Comparison of ENCODE assay signal across 13 cellular contexts in the genomic region with DNA sequence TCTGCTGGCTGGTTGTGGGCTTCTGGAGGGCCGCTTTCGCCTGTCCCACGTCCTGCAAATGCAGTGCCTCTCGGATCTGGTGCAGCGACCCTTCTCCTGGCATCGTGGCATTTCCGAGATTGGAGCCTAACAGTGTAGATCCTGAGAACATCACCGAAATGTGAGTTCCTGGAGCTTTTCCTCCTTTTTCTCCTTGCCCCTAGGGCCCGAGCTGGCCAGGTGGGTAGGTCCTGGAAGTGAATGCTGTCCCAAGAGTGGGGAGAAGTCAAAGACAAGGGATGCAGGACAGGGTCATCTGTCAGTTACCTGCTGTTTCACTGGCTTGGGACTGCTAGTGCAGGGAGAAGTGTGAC. TPM values are rescaled to one million over a fixed set of nuclear protein-coding genes. Genes with fewer than 3 reads are reported as not detected.
DNase-seq lines count a peak whose midpoint lies in the region; TF ChIP-seq lines count a peak whose summit lies in the region.
"Had no signal": no experiment of that assay in that cellular context is flagged by ENCODE, and none has a peak within 500 bp of the region (broad histone marks: within the 10 kb centered on the region; RNA-seq: fewer than 3 reads in every experiment).

No MANE protein-coding gene starts in this region.

- no peak overlapping the region for H3K27ac Mint-ChIP-seq in CD4-positive, alpha-beta memory T cell
- no peak overlapping the region for H3K27ac Mint-ChIP-seq in activated CD4-positive, alpha-beta memory T cell treated with anti-CD3 and anti-CD28 coated beads, Interleukin-2, amount 10 ng/mL, durations not matched to agents 7 days and 5 days
- H3K27ac Mint-ChIP-seq: activated naive CD4-positive, alpha-beta T cell treated with anti-CD3 and anti-CD28 coated beads for 36 hours had no signal

- H3K9me3 ChIP-seq in CD4-positive, alpha-beta memory T cell (ENCODE audit: control insufficient read depth in 1 of 2, low read length in 2 of 2) = no peaks in the 10 kb centered on the region
- H3K9me3 ChIP-seq in iPS DF 6.9 (ENCODE audit: control insufficient read depth, insufficient read depth, low read length) = no peaks in the 10 kb centered on the region
- H3K9me3 ChIP-seq in prostate gland = no peaks in the 10 kb centered on the region
- no peaks in the 10 kb centered on the region for H3K9me3 ChIP-seq in BE2C
- H3K9me3 ChIP-seq: HAP-1 had no signal

- peaks cover 6 to 28% (median 14%) of the 10 kb centered on the region in 4 donors for H3K4me1 Mint-ChIP-seq in CD4-positive, alpha-beta memory T cell
- peaks cover 20% of the 10 kb centered on the region for H3K4me1 Mint-ChIP-seq in activated CD4-positive, alpha-beta memory T cell treated with anti-CD3 and anti-CD28 coated beads, Interleukin-2, amount 10 ng/mL, durations not matched to agents 7 days and 5 days

- no peaks in the 10 kb centered on the region for H3K36me3 ChIP-seq in CD4-positive, alpha-beta memory T cell (ENCODE audit: insufficient read depth, low read length)
- H3K36me3 ChIP-seq in iPS DF 6.9 (ENCODE audit: control insufficient read depth, insufficient read depth, low read length) (no peaks in the 10 kb centered on the region), prostate gland (no peaks in the 10 kb centered on the region), BE2C (no peaks in the 10 kb centered on the region)
- H3K36me3 ChIP-seq: BLaER1 treated with 17β-estradiol and CSF1 and Interleukin-3, amounts not matched to agents 10 nM and 100 nM; HAP-1; WERI-Rb-1 had no signal

- WGBS in iPS DF 6.9 (ENCODE audit: insufficient coverage, insufficient read length) = no CpG with 5 or more reads among the region's 9 CpGs
- 77% methylated on average over 6 of the region's 9 CpGs for WGBS in prostate gland

- H3K4me3 Mint-ChIP-seq in CD4-positive, alpha-beta memory T cell = peak overlapping the region in 5 of 8 donors; percentile 6 to 67 (median 34)
- peak overlapping the region; percentile 50 for H3K4me3 Mint-ChIP-seq in activated CD4-positive, alpha-beta memory T cell treated with anti-CD3 and anti-CD28 coated beads, Interleukin-2, amount 10 ng/mL, durations not matched to agents 7 days and 5 days
- H3K4me3 Mint-ChIP-seq: activated naive CD4-positive, alpha-beta T cell treated with anti-CD3 and anti-CD28 coated beads for 36 hours had no signal

- DNase-seq in CD4-positive, alpha-beta memory T cell = no peak
- DNase-seq in activated CD4-positive, alpha-beta memory T cell treated with anti-CD3 and anti-CD28 coated beads, Interleukin-2, amount 10 ng/mL, durations not matched to agents 7 days and 5 days = no peak
- DNase-seq in iPS DF 6.9 (ENCODE audit: low read depth, low spot score) (no peak), prostate gland (ENCODE audit: low spot score) (no peak), NCI-H82 (lab: John Stamatoyannopoulos, UW) (no peak), hippocampal formation (lab: John Stamatoyannopoulos, UW) (no peak), RKO (ENCODE audit: low spot score) (no peak), BE2C (no peak)
- DNase-seq: activated naive CD4-positive, alpha-beta T cell treated with anti-CD3 and anti-CD28 coated beads for 36 hours; effector CD8-positive, alpha-beta T cell; WERI-Rb-1 had no signal

- CTCF ChIA-PET in CD4-positive, alpha-beta memory T cell (lab: Charles Lee; ENCODE audit: partially characterized antibody) = no interaction called here
- CTCF ChIA-PET in activated CD4-positive, alpha-beta memory T cell treated with anti-CD3 and anti-CD28 coated beads, Interleukin-2, amount 10 ng/mL, durations not matched to agents 7 days and 5 days (lab: Charles Lee) = interaction anchor here (1.1 to 2.5 kb wide), 2 partner anchors 24 to 143 kb away, joined by 3 to 9 read pairs; no protein-coding TSS in a partner anchor

- H3K4me1 ChIP-seq in CD4-positive, alpha-beta memory T cell (ENCODE audit: insufficient read depth, low read length) = peaks cover 22% of the 10 kb centered on the region
- H3K4me1 ChIP-seq in iPS DF 6.9 (ENCODE audit: control insufficient read depth, insufficient read depth, low read length) (0 out of 2 replicates have a peak, but pooled peaks cover 4% of the 10 kb centered on the region), prostate gland (replicated peaks) (peaks cover 2% of the 10 kb centered on the region), BE2C (no peaks in the 10 kb centered on the region)
- H3K4me1 ChIP-seq: HAP-1 had no signal

- H3K9me3 Mint-ChIP-seq in CD4-positive, alpha-beta memory T cell = peaks cover 0 to 6% (median 1%) of the 10 kb centered on the region in 8 donors
- no peaks in the 10 kb centered on the region for H3K9me3 Mint-ChIP-seq in activated CD4-positive, alpha-beta memory T cell treated with anti-CD3 and anti-CD28 coated beads, Interleukin-2, amount 10 ng/mL, durations not matched to agents 7 days and 5 days
- H3K9me3 Mint-ChIP-seq: activated naive CD4-positive, alpha-beta T cell treated with anti-CD3 and anti-CD28 coated beads for 36 hours had no signal

- H3K36me3 Mint-ChIP-seq in CD4-positive, alpha-beta memory T cell = no peaks in the 10 kb centered on the region
- no peaks in the 10 kb centered on the region for H3K36me3 Mint-ChIP-seq in activated CD4-positive, alpha-beta memory T cell treated with anti-CD3 and anti-CD28 coated beads, Interleukin-2, amount 10 ng/mL, durations not matched to agents 7 days and 5 days (ENCODE audit: low read depth)

- H3K27ac ChIP-seq in CD4-positive, alpha-beta memory T cell (ENCODE audit: low read depth, low read length) = no peak overlapping the region
- H3K27ac ChIP-seq in iPS DF 6.9 (ENCODE audit: low read length) = no peak overlapping the region
- H3K27ac ChIP-seq in prostate gland = peak overlapping the region in 1 of 2 donors; percentile 2
- H3K27ac ChIP-seq: BLaER1 treated with 17β-estradiol and CSF1 and Interleukin-3, amounts not matched to agents 10 nM and 100 nM; WERI-Rb-1 had no signal

- intact Hi-C loops in CD4-positive, alpha-beta memory T cell (cut with micrococcal nuclease) = no loop called here
- intact Hi-C loops in prostate gland (cut with DNase I) = no loop called here

- POLR2A ChIA-PET in CD4-positive, alpha-beta memory T cell (lab: Charles Lee; ENCODE audit: partially characterized antibody) = no interaction called here
- POLR2A ChIA-PET in activated CD4-positive, alpha-beta memory T cell treated with anti-CD3 and anti-CD28 coated beads, Interleukin-2, amount 10 ng/mL, durations not matched to agents 7 days and 5 days (lab: Charles Lee) = no interaction called here

- H3K27me3 ChIP-seq in CD4-positive, alpha-beta memory T cell (ENCODE audit: insufficient read depth, low read length) = peaks cover 4% of the 10 kb centered on the region
- H3K27me3 ChIP-seq in iPS DF 6.9 (ENCODE audit: control insufficient read depth, insufficient read depth, low read length) (peaks cover 43% of the 10 kb centered on the region), prostate gland (replicated peaks; ENCODE audit: insufficient read depth) (peaks cover 9% of the 10 kb centered on the region), BE2C (peaks cover 47% of the 10 kb centered on the region)

- TF ChIP-seq POLR2A in prostate gland (IDR thresholded peaks at IDR 0.05) = no peak

- peaks cover 26 to 37% of the 10 kb centered on the region in 2 donors for H3K27me3 Mint-ChIP-seq in CD4-positive, alpha-beta memory T cell
- H3K27me3 Mint-ChIP-seq in activated CD4-positive, alpha-beta memory T cell treated with anti-CD3 and anti-CD28 coated beads, Interleukin-2, amount 10 ng/mL, durations not matched to agents 7 days and 5 days = peaks cover 62% of the 10 kb centered on the region

- H3K4me3 ChIP-seq in CD4-positive, alpha-beta memory T cell (ENCODE audit: low read length in 2 of 2) = no peak overlapping the region
- H3K4me3 ChIP-seq in iPS DF 6.9 (ENCODE audit: low read length) (peak overlapping the region; percentile 17; the same call in 1 of the 2 replicates), prostate gland (peak overlapping the region; percentile 20 to 31), BE2C (ENCODE audit: low read depth, low read length) (no peak overlapping the region)
- H3K4me3 ChIP-seq: BLaER1 treated with 17β-estradiol and CSF1 and Interleukin-3, amounts not matched to agents 10 nM and 100 nM; HAP-1 had no signal

- TF ChIP-seq CTCF in prostate gland (IDR thresholded peaks at IDR 0.05) (no peak), BE2C (IDR thresholded peaks at IDR 0.05; ENCODE audit: low read depth, low read length) (no peak)

RNA-seq across cellular contexts. Expression of gene NTRK2, which starts 1.2 kb away (rescaled TPM):
- under 1 TPM; 0.11 to 0.12 TPM for total RNA-seq in CD4-positive, alpha-beta memory T cell
- polyA plus RNA-seq in CD4-positive, alpha-beta memory T cell = under 1 TPM in 1 of 2 donors, not detected in 1; 0.18 TPM
- 1 to 10 TPM; 2.2 to 2.3 TPM for total RNA-seq in activated CD4-positive, alpha-beta memory T cell treated with anti-CD3 and anti-CD28 coated beads, Interleukin-2, amount 10 ng/mL, durations not matched to agents 7 days and 5 days
- total RNA-seq in prostate gland = 10 to 100 TPM in 1 of 2 donors, 1 to 10 TPM in 1; 2.3 to 11.1 TPM
- not detected for polyA plus RNA-seq in BE2C (2012; ENCODE audit: insufficient read depth, insufficient read length, low read depth)

Comparison
In these comparisons a context has a peak if more than half of its experiments do, and no peak if none do; other contexts are left out.
1. H3K4me3 ChIP-seq: peak in iPS DF 6.9 (single experiment) and prostate gland (2 of 2); none in CD4-positive, alpha-beta memory T cell (0 of 2) and BE2C (single experiment).